8 cellular contexts compared by ENCODE assay signal in the genomic region with DNA sequence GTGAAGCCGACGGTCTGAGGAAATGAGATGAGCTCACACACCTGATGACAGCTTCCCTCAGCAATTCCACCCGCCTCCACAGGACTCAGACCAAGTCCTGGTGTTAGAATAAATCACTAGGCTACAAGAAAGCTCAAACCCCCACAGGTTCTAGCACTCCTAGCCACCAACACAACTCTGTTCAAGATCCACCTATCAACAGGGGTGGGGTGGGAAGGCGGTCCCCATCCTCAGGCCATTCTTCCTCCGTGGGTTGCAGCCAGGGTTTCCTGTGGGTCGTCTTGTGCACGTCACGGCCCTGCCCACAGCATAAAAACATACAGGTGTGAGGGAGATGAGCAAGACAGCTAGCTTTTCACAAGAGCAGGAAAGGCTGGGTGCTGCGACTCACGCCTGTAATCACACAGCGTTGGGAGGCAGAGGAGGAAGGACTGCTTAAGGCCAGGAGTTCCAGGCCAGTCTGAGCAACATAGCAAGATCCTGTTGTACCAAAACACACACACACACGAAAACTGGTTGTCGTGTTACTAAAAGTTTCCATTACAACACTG.
DNase-seq lines count a peak whose midpoint lies in the region; ATAC-seq and TF ChIP-seq lines count a peak whose summit lies in the region.

No MANE protein-coding gene starts in this region.

- peaks cover 95% of the 10 kb centered on the region for H3K79me2 ChIP-seq in GM23338 (replicated peaks; ENCODE audit: insufficient read depth)

- no peak for DNase-seq in GM23338 (ENCODE audit: low spot score)
- peak; percentile 49 to 63 for DNase-seq in activated CD4-positive, alpha-beta T cell treated with anti-CD3 and anti-CD28 coated beads, Interleukin-2, amount 50 U/mL, for 48 hours
- DNase-seq in endodermal cell = no peak
- peak; percentile 58 for DNase-seq in stimulated activated CD4-positive, alpha-beta T cell treated with anti-CD3 and anti-CD28 coated beads, Interleukin-15, amount 100 ng/mL, for 24 hours
- DNase-seq in NCI-H446 treated with DMSO at 0.1 percent for 48 hours (lab: John Stamatoyannopoulos, UW) = no peak
- DNase-seq in dorsolateral prefrontal cortex = no peak

- H3K9me3 Mint-ChIP-seq in GM23338 (no peaks in the 10 kb centered on the region), endodermal cell (no peaks in the 10 kb centered on the region)

- no peaks in the 10 kb centered on the region for H3K9me2 ChIP-seq in GM23338 (ENCODE audit: insufficient read depth)

- H3K27me3 ChIP-seq in GM23338 (ENCODE audit: insufficient read depth) (no peaks in the 10 kb centered on the region), endodermal cell (ENCODE audit: control insufficient read depth, insufficient read depth, low read length, poor library complexity, severe bottlenecking) (no peaks in the 10 kb centered on the region), dorsolateral prefrontal cortex (no peaks in the 10 kb centered on the region)

- H3K36me3 Mint-ChIP-seq in GM23338 (ENCODE audit: low read depth) (peaks cover 3% of the 10 kb centered on the region; the same call in 2 of the 3 replicates), endodermal cell (ENCODE audit: low read depth) (no peaks in the 10 kb centered on the region)

- intact Hi-C loops in dorsolateral prefrontal cortex (cut with DNase I) = no loop called here

- no peaks in the 10 kb centered on the region for H3K36me3 ChIP-seq in GM23338 (ENCODE audit: insufficient read depth)
- no peaks in the 10 kb centered on the region for H3K36me3 ChIP-seq in endodermal cell (ENCODE audit: control insufficient read depth, insufficient read depth, low read length)

- no peak overlapping the region for H3K9ac ChIP-seq in endodermal cell (ENCODE audit: extremely low read depth, low read length, poor library complexity, severe bottlenecking)

- no peaks in the 10 kb centered on the region for H3K9me3 ChIP-seq in endodermal cell (ENCODE audit: control insufficient read depth, low read length)

- no peak for TF ChIP-seq CTCF in GM23338 (conservative IDR thresholded peaks at IDR 0.05; ENCODE audit: low read depth in 2 of 2)
- no peak for TF ChIP-seq CTCF in endodermal cell (conservative IDR thresholded peaks at IDR 0.05)
- TF ChIP-seq CTCF in dorsolateral prefrontal cortex (IDR thresholded peaks at IDR 0.05 in 54 of 56, conservative IDR thresholded peaks at IDR 0.05 in 2 of 56; ENCODE audit: low read depth in 1 of 56, partially characterized antibody in 56 of 56) = no peak

- H3K27ac ChIP-seq in GM23338 (ENCODE audit: low read depth) = peak overlapping the region; percentile 81; the same call in 1 of the 2 replicates
- H3K27ac ChIP-seq in endodermal cell (ENCODE audit: low read depth, low read length) = no peak overlapping the region
- H3K27ac ChIP-seq in dorsolateral prefrontal cortex = peak overlapping the region in 11 of 59 donors; percentile 3 to 47 (median 29)

- 86 to 88% methylated on average over 6 to 13 of the region's 13 CpGs for WGBS in endodermal cell (ENCODE audit: insufficient coverage in 1 of 2, insufficient read length in 1 of 2), 2 experiments

- H2AFZ ChIP-seq in GM23338 = no peak overlapping the region

- no peak overlapping the region for H3K27ac Mint-ChIP-seq in GM23338
- peak overlapping the region; percentile 78 for H3K27ac Mint-ChIP-seq in endodermal cell

- H3K4me1 Mint-ChIP-seq in GM23338 = peaks cover 82% of the 10 kb centered on the region
- H3K4me1 Mint-ChIP-seq in endodermal cell = peaks cover 48% of the 10 kb centered on the region

- peaks cover 33% of the 10 kb centered on the region for H3K27me3 Mint-ChIP-seq in GM23338 (ENCODE audit: insufficient read depth, low read depth, poor library complexity)
- H3K27me3 Mint-ChIP-seq in endodermal cell (ENCODE audit: insufficient read depth) = no peaks in the 10 kb centered on the region

- H3K4me3 Mint-ChIP-seq in GM23338 = no peak overlapping the region
- H3K4me3 Mint-ChIP-seq in endodermal cell = no peak overlapping the region

- no peaks in the 10 kb centered on the region; the same call in 1 of the 2 replicates for H3F3A ChIP-seq in GM23338 (replicated peaks; ENCODE audit: low read depth)

- H3K4me2 ChIP-seq in GM23338 = no peak overlapping the region

- ATAC-seq in GM23338 (no peak), GM18520 (IDR thresholded peaks at IDR 0.05; ENCODE audit: unreplicated experiment) (no peak), GM18909 (IDR thresholded peaks at IDR 0.05; ENCODE audit: poor library complexity, unreplicated experiment) (no peak)

- H3K4me3 ChIP-seq in GM23338 = no peak overlapping the region
- H3K4me3 ChIP-seq in endodermal cell (ENCODE audit: low read length) = no peak overlapping the region
- H3K4me3 ChIP-seq in dorsolateral prefrontal cortex = no peak overlapping the region

- H4K20me1 ChIP-seq in GM23338 (replicated peaks; ENCODE audit: insufficient read depth) = peaks cover 92% of the 10 kb centered on the region

- H3K4me1 ChIP-seq in GM23338 (ENCODE audit: insufficient read depth) (peaks cover 75% of the 10 kb centered on the region), endodermal cell (ENCODE audit: control insufficient read depth, insufficient read depth, low read length) (peaks cover 19% of the 10 kb centered on the region)

TF ChIP-seq in GM23338, 12 proteins besides CTCF, POLR2A, EP300 and RAD21:
- TF ChIP-seq, protein P1, sequence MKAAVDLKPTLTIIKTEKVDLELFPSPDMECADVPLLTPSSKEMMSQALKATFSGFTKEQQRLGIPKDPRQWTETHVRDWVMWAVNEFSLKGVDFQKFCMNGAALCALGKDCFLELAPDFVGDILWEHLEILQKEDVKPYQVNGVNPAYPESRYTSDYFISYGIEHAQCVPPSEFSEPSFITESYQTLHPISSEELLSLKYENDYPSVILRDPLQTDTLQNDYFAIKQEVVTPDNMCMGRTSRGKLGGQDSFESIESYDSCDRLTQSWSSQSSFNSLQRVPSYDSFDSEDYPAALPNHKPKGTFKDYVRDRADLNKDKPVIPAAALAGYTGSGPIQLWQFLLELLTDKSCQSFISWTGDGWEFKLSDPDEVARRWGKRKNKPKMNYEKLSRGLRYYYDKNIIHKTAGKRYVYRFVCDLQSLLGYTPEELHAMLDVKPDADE (IDR thresholded peaks at IDR 0.05) = no peak
- TF ChIP-seq NANOG (IDR thresholded peaks at IDR 0.05; ENCODE audit: borderline replicate concordance) (no peak), CREB1 (CRISPR knock-in tag; IDR thresholded peaks at IDR 0.05; ENCODE audit: low read depth) (no peak), EZH2 (IDR thresholded peaks at IDR 0.05; ENCODE audit: low read depth, unreplicated experiment) (no peak)
- TF ChIP-seq, protein P2, sequence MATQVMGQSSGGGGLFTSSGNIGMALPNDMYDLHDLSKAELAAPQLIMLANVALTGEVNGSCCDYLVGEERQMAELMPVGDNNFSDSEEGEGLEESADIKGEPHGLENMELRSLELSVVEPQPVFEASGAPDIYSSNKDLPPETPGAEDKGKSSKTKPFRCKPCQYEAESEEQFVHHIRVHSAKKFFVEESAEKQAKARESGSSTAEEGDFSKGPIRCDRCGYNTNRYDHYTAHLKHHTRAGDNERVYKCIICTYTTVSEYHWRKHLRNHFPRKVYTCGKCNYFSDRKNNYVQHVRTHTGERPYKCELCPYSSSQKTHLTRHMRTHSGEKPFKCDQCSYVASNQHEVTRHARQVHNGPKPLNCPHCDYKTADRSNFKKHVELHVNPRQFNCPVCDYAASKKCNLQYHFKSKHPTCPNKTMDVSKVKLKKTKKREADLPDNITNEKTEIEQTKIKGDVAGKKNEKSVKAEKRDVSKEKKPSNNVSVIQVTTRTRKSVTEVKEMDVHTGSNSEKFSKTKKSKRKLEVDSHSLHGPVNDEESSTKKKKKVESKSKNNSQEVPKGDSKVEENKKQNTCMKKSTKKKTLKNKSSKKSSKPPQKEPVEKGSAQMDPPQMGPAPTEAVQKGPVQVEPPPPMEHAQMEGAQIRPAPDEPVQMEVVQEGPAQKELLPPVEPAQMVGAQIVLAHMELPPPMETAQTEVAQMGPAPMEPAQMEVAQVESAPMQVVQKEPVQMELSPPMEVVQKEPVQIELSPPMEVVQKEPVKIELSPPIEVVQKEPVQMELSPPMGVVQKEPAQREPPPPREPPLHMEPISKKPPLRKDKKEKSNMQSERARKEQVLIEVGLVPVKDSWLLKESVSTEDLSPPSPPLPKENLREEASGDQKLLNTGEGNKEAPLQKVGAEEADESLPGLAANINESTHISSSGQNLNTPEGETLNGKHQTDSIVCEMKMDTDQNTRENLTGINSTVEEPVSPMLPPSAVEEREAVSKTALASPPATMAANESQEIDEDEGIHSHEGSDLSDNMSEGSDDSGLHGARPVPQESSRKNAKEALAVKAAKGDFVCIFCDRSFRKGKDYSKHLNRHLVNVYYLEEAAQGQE (IDR thresholded peaks at IDR 0.05; ENCODE audit: unreplicated experiment) = no peak
TF ChIP-seq in GM23338: peak in this region for 0.

Comparison
In these comparisons a context has a peak if more than half of its experiments do, and no peak if none do; other contexts are left out.
1. DNase-seq: peak in activated CD4-positive, alpha-beta T cell treated with anti-CD3 and anti-CD28 coated beads, Interleukin-2, amount 50 U/mL, for 48 hours (2 of 2) and stimulated activated CD4-positive, alpha-beta T cell treated with anti-CD3 and anti-CD28 coated beads, Interleukin-15, amount 100 ng/mL, for 24 hours (single experiment); none in GM23338 (single experiment), endodermal cell (single experiment), NCI-H446 treated with DMSO at 0.1 percent for 48 hours (single experiment) and dorsolateral prefrontal cortex (0 of 10).